Comparison of ENCODE assay signal across 11 cellular contexts in genomic region chr11:76671626-76672309, GRCh38. TPM values are rescaled to one million over a fixed set of nuclear protein-coding genes. Genes with fewer than 3 reads are reported as not detected.
A peak's percentile ranks its signal among the peaks of the same experiment; 100 is the strongest.
DNase-seq lines count a peak whose midpoint lies in the region; ATAC-seq, FAIRE-seq and TF ChIP-seq lines count a peak whose summit lies in the region.
"Had no signal": no experiment of that assay in that cellular context is flagged by ENCODE, and none has a peak within 500 bp of the region (broad histone marks: within the 10 kb centered on the region; RNA-seq: fewer than 3 reads in every experiment).

No MANE protein-coding gene starts in this region.

- no peak overlapping the region for H3K4me2 ChIP-seq in HepG2 (ENCODE audit: low read depth, low read length)

- TF ChIP-seq POLR2A in HepG2 (IDR thresholded peaks at IDR 0.05; ENCODE audit: insufficient read depth in 1 of 2, low read depth in 2 of 2, low read length in 2 of 2) (no peak), prostate gland (IDR thresholded peaks at IDR 0.05) (no peak)

- H3K27ac ChIP-seq in liver (ENCODE audit: low read depth in 1 of 2, low read length in 2 of 2), result peak overlapping the region; percentile 36 to 48
- no peak overlapping the region for H3K27ac ChIP-seq in HepG2 (ENCODE audit: extremely low read length, insufficient read depth, low read length)
- H3K27ac ChIP-seq in colonic mucosa, result peak overlapping the region; percentile 28
- H3K27ac ChIP-seq in prostate gland, result no peak overlapping the region

- no peaks in the 10 kb centered on the region for H3K79me2 ChIP-seq in HepG2 (ENCODE audit: insufficient read depth, low read length)

- TF ChIP-seq EP300 in HepG2 (IDR thresholded peaks at IDR 0.05; ENCODE audit: low read depth in 2 of 2, low read length in 2 of 2) (no peak), HepG2 (CRISPR knock-in tag; IDR thresholded peaks at IDR 0.05; ENCODE audit: borderline replicate concordance) (no peak)

- FAIRE-seq in HepG2 (lab: Jason Lieb, UNC), result no peak

- no peaks in the 10 kb centered on the region for H4K20me1 ChIP-seq in HepG2 (ENCODE audit: insufficient read depth, low read length)

- H3K9me3 ChIP-seq in liver (ENCODE audit: control insufficient read depth in 4 of 4, low read length in 3 of 4) (no peaks in the 10 kb centered on the region), HepG2 (ENCODE audit: low read length) (no peaks in the 10 kb centered on the region), colonic mucosa (no peaks in the 10 kb centered on the region), prostate gland (no peaks in the 10 kb centered on the region)
- H3K9me3 ChIP-seq: body of pancreas had no signal

- H3K27me3 ChIP-seq in liver (ENCODE audit: control insufficient read depth in 4 of 4, insufficient read depth in 4 of 4, low read length in 3 of 4) (peaks cover 0 to 4% (median 1%) of the 10 kb centered on the region in 4 donors), HepG2 (ENCODE audit: control insufficient read depth in 1 of 2, insufficient read depth in 2 of 2, low read length in 2 of 2) (peaks cover 0 to 56% of the 10 kb centered on the region in 2 experiments; a peak in 3 of 5 replicates), colonic mucosa (peaks cover 8% of the 10 kb centered on the region), prostate gland (replicated peaks; ENCODE audit: insufficient read depth) (no peaks in the 10 kb centered on the region)

- no peak overlapping the region for H3K4me3 ChIP-seq in liver (ENCODE audit: low read depth in 1 of 3, low read length in 3 of 3)
- no peak overlapping the region for H3K4me3 ChIP-seq in HepG2 (replicated peaks in 1 of 3; ENCODE audit: insufficient read depth in 1 of 3, low read depth in 2 of 3, low read length in 3 of 3)
- H3K4me3 ChIP-seq in colonic mucosa, result no peak overlapping the region
- H3K4me3 ChIP-seq in prostate gland, result no peak overlapping the region
- H3K4me3 ChIP-seq: body of pancreas had no signal

- TF ChIP-seq CTCF in liver (IDR thresholded peaks at IDR 0.05; ENCODE audit: low read depth, low read length, missing input control) (no peak), HepG2 (CRISPR knock-in tag; IDR thresholded peaks at IDR 0.05) (no peak), colonic mucosa (IDR thresholded peaks at IDR 0.05) (no peak), nephron (IDR thresholded peaks at IDR 0.05; ENCODE audit: unreplicated experiment in 3 of 3) (no peak), prostate gland (IDR thresholded peaks at IDR 0.05) (no peak)

- H3K9ac ChIP-seq in liver (ENCODE audit: low read depth in 1 of 2, low read length in 2 of 2) (no peak overlapping the region), HepG2 (ENCODE audit: insufficient read depth, low read depth, low read length) (no peak overlapping the region), colonic mucosa (ENCODE audit: low read depth in 2 of 2, low read length in 2 of 2) (peak overlapping the region in 1 of 2 donors; percentile 18)

- H3K4me1 Mint-ChIP-seq in nephron, result peaks cover 38% of the 10 kb centered on the region

- 94% methylated on average over 5 of the region's 5 CpGs for whole genome bisulfite sequencing in liver
- 60% methylated on average over 4 of the region's 5 CpGs for WGBS in HepG2 (ENCODE audit: low lambda C conversion rate)
- 93% methylated on average over 5 of the region's 5 CpGs for WGBS in prostate gland

- BruUV-seq in HepG2 (replicated peaks; lab: Mats Ljungman, UMichigan), result no TSS peak

- TF ChIP-seq RAD21 in liver (IDR thresholded peaks at IDR 0.05), result no peak
- no peak for TF ChIP-seq RAD21 in HepG2 (CRISPR knock-in tag; IDR thresholded peaks at IDR 0.05)

- ATAC-seq in HepG2, result no peak
- no peak for ATAC-seq in GM18867 (IDR thresholded peaks at IDR 0.05; ENCODE audit: unreplicated experiment)
- ATAC-seq in GM18517 (IDR thresholded peaks at IDR 0.05; ENCODE audit: unreplicated experiment), result no peak

- no peaks in the 10 kb centered on the region for H3K9me3 Mint-ChIP-seq in nephron

- H3K4me3 Mint-ChIP-seq in nephron, result peak overlapping the region; percentile 73 to 83 (median 78)

- H3K27me3 Mint-ChIP-seq in nephron (ENCODE audit: low read depth), result peaks cover 32% of the 10 kb centered on the region

- H3K36me3 Mint-ChIP-seq in nephron (ENCODE audit: low read depth), result no peaks in the 10 kb centered on the region

- CTCF ChIA-PET in HepG2 (lab: Yijun Ruan, JAX; ENCODE audit: low intra/inter-chr PET ratio, low total read pairs), result no interaction called here

- in situ Hi-C loops in HepG2 (cut with HindIII; ENCODE audit: extremely low pct_ligation_motif_present, low pct_unique_long_range_greater_than_20kb), result no loop called here

- DNase-seq in HepG2 (ENCODE audit: low spot score) (no peak), colonic mucosa (no peak), medulla oblongata (ENCODE audit: extremely low spot score) (no peak), prostate gland (ENCODE audit: low spot score) (no peak)
- DNase-seq: AML-193, SHP77 had no signal

- H3K4me1 ChIP-seq in liver (ENCODE audit: control insufficient read depth in 4 of 4, insufficient read depth in 4 of 4, low read length in 3 of 4), result peaks cover 0 to 8% (median 6%) of the 10 kb centered on the region in 4 donors
- H3K4me1 ChIP-seq in HepG2 (ENCODE audit: insufficient read depth, low read length), result peaks cover 15% of the 10 kb centered on the region
- H3K4me1 ChIP-seq in colonic mucosa, result no peaks in the 10 kb centered on the region
- H3K4me1 ChIP-seq in prostate gland (replicated peaks), result no peaks in the 10 kb centered on the region

- H2AFZ ChIP-seq in HepG2 (ENCODE audit: low read length), result no peak overlapping the region

- no peaks in the 10 kb centered on the region for H3K36me3 ChIP-seq in liver (ENCODE audit: control insufficient read depth in 4 of 4, insufficient read depth in 3 of 4, low read depth in 1 of 4, low read length in 3 of 4)
- H3K36me3 ChIP-seq in HepG2 (replicated peaks in 1 of 2; ENCODE audit: control insufficient read depth in 1 of 2, insufficient read depth in 2 of 2, low read length in 2 of 2), result no peaks in the 10 kb centered on the region
- no peaks in the 10 kb centered on the region for H3K36me3 ChIP-seq in colonic mucosa
- no peaks in the 10 kb centered on the region for H3K36me3 ChIP-seq in prostate gland

- POLR2A ChIA-PET in HepG2 (lab: Yijun Ruan, JAX), result no interaction called here

- intact Hi-C loops in HepG2 (cut with micrococcal nuclease; ENCODE audit: unreplicated experiment) (no loop called here), colonic mucosa (cut with DNase I) (no loop called here), prostate gland (cut with DNase I) (no loop called here)

- H3K27ac Mint-ChIP-seq in nephron, result peak overlapping the region in 2 of 3 experiments; percentile 33 to 64

TF ChIP-seq in liver, 16 proteins besides CTCF, POLR2A, EP300 and RAD21:
- TF ChIP-seq NR2F2 (IDR thresholded peaks at IDR 0.05) (no peak), HNF4A (conservative IDR thresholded peaks at IDR 0.05) (no peak), GABPA (IDR thresholded peaks at IDR 0.05 in 1 of 2, conservative IDR thresholded peaks at IDR 0.05 in 1 of 2) (no peak), MAX (IDR thresholded peaks at IDR 0.05) (no peak)

RNA-seq across cellular contexts. Expression of gene LRRC32, which starts 1.2 kb away (rescaled TPM):
- total RNA-seq in liver (1 to 10 TPM; 5.4 to 7.4 TPM), HepG2 (2016; rRNA removed; fragmentation: Illumina TruSeq; extraction: Trizol) (not detected in 2 replicates), colonic mucosa (10 to 100 TPM in 1 of 2 donors, 1 to 10 TPM in 1; 5.9 to 26.8 TPM), prostate gland (10 to 100 TPM; 16.2 to 37.3 TPM)
- polyA plus RNA-seq in liver (10 to 100 TPM; 11.2 to 15.4 TPM), HepG2 (2011; rRNA removed) (0.07 and 0.12 TPM in 2 replicates)
- total RNA-seq in HepG2 (2016; cell fraction: cytosol; rRNA removed; fragmentation: Illumina TruSeq; extraction: Trizol; ENCODE audit: low read depth), result not detected in 2 replicates
- total RNA-seq in HepG2 (2016; cell fraction: insoluble cytoplasmic fraction; rRNA removed; fragmentation: Illumina TruSeq; extraction: Trizol), result not detected in 2 replicates
- not detected in 2 replicates for total RNA-seq in HepG2 (2016; cell fraction: membrane; rRNA removed; fragmentation: Illumina TruSeq; extraction: Trizol)
- not detected in 2 replicates for total RNA-seq in HepG2 (2016; cell fraction: nucleus; rRNA removed; fragmentation: Illumina TruSeq; extraction: Trizol)
- polyA plus RNA-seq in HepG2 (2011; cell fraction: cytosol; rRNA removed), result not detected in 2 replicates
- 0.03 TPM in 1 of 2 replicates, not detected in the other for polyA plus RNA-seq in HepG2 (2011; cell fraction: nucleus; rRNA removed)
- polyA plus RNA-seq in HepG2 (2012), result 0.07 TPM in 1 of 2 replicates, not detected in the other
- polyA plus RNA-seq in HepG2 (2016; cell fraction: cytosol; fragmentation: Illumina TruSeq; extraction: Trizol; ENCODE audit: low read depth), result not detected in 2 replicates
- not detected in 2 replicates for polyA plus RNA-seq in HepG2 (2016; cell fraction: insoluble cytoplasmic fraction; fragmentation: Illumina TruSeq; extraction: Trizol; ENCODE audit: low read depth)
- not detected in 2 replicates for polyA plus RNA-seq in HepG2 (2016; cell fraction: membrane; fragmentation: Illumina TruSeq; extraction: Trizol; ENCODE audit: low read depth)
- not detected in 2 replicates for polyA plus RNA-seq in HepG2 (2016; cell fraction: nucleus; fragmentation: Illumina TruSeq; extraction: Trizol; ENCODE audit: insufficient read depth, low read depth)
- polyA minus RNA-seq in HepG2 (2011; rRNA and poly(A)+ RNA removed; ENCODE audit: low replicate concordance), result 1.6 TPM in 1 of 2 replicates, not detected in the other
- not detected in 2 replicates for polyA minus RNA-seq in HepG2 (2011; cell fraction: cytosol; rRNA and poly(A)+ RNA removed)
- not detected in 2 replicates for polyA minus RNA-seq in HepG2 (2011; cell fraction: nucleus; rRNA and poly(A)+ RNA removed)

Comparison
In these comparisons a context has a peak if more than half of its experiments do, and no peak if none do; other contexts are left out.
1. H3K27ac ChIP-seq: peak in liver (2 of 2) and colonic mucosa (single experiment); none in HepG2 (single experiment) and prostate gland (0 of 2).